In genomic region chrX:84924624-84925023, GRCh38 we compare ENCODE assay signal across 29 cellular contexts.
"Had no signal": no experiment of that assay in that cellular context is flagged by ENCODE, and none has a peak within 500 bp of the region (broad histone marks: within the 10 kb centered on the region; RNA-seq: fewer than 3 reads in every experiment).

No MANE protein-coding gene starts in this region.

- H3K4me3 Mint-ChIP-seq: dendritic cell treated with granulocyte-macrophage colony-stimulating factor and Interleukin-4, amounts not matched to agents 40 ng/mL and 50 ng/mL, for 4 days; effector memory CD8-positive, alpha-beta T cell; endodermal cell had no signal

- H3K9me3 ChIP-seq: colonic mucosa, esophagus muscularis mucosa, esophagus squamous epithelium, gastrocnemius medialis, gastroesophageal sphincter, heart left ventricle had no signal

- H3K27me3 Mint-ChIP-seq: dendritic cell treated with granulocyte-macrophage colony-stimulating factor and Interleukin-4, amounts not matched to agents 40 ng/mL and 50 ng/mL, for 4 days; effector memory CD8-positive, alpha-beta T cell had no signal

- H3K27me3 ChIP-seq: colonic mucosa, esophagus muscularis mucosa, esophagus squamous epithelium, foreskin keratinocyte, gastrocnemius medialis, gastroesophageal sphincter, heart left ventricle had no signal

- ATAC-seq: effector memory CD8-positive, alpha-beta T cell; esophagus mucosa; foreskin keratinocyte; gastrocnemius medialis; gastroesophageal sphincter; heart left ventricle; heart right ventricle had no signal

- H3K27ac Mint-ChIP-seq: dendritic cell treated with granulocyte-macrophage colony-stimulating factor and Interleukin-4, amounts not matched to agents 40 ng/mL and 50 ng/mL, for 4 days; effector memory CD8-positive, alpha-beta T cell; endodermal cell had no signal

- H3K27ac ChIP-seq: colonic mucosa, coronary artery, dorsolateral prefrontal cortex, epithelial cell of prostate, esophagus muscularis mucosa, esophagus squamous epithelium, foreskin keratinocyte, gastrocnemius medialis, gastroesophageal sphincter, heart left ventricle, heart right ventricle had no signal

- H3K36me3 ChIP-seq: colonic mucosa, esophagus muscularis mucosa, esophagus squamous epithelium, gastrocnemius medialis, gastroesophageal sphincter, heart left ventricle, heart right ventricle had no signal

- DNase-seq: colonic mucosa; cortex of kidney; dermis blood vessel endothelial cell; dorsolateral prefrontal cortex; effector CD4-positive, alpha-beta T cell; effector CD8-positive, alpha-beta T cell; effector memory CD4-positive, alpha-beta T cell; effector memory CD8-positive, alpha-beta T cell; endodermal cell; erythroblast; esophagus squamous epithelium; foreskin fibroblast; foreskin keratinocyte; foreskin melanocyte; gastrocnemius medialis; glutamatergic neuron; head of caudate nucleus; heart left ventricle; heart right ventricle had no signal

- H3K4me1 Mint-ChIP-seq: endodermal cell had no signal

- H3K4me1 ChIP-seq: colonic mucosa, esophagus muscularis mucosa, esophagus squamous epithelium, foreskin keratinocyte, gastrocnemius medialis, gastroesophageal sphincter, heart left ventricle, heart right ventricle had no signal

- H3K4me3 ChIP-seq: colonic mucosa, coronary artery, dorsolateral prefrontal cortex, esophagus muscularis mucosa, esophagus squamous epithelium, gastrocnemius medialis, gastroesophageal sphincter, heart left ventricle, heart right ventricle had no signal

- H3K9me3 Mint-ChIP-seq: dendritic cell treated with granulocyte-macrophage colony-stimulating factor and Interleukin-4, amounts not matched to agents 40 ng/mL and 50 ng/mL, for 4 days; effector memory CD8-positive, alpha-beta T cell had no signal

- FAIRE-seq: colon, endometrium, endothelial cell of umbilical vein, frontal cortex had no signal
